Comparison of ENCODE assay signal across 1 cellular context in genomic region chr16:8859913-8860881, GRCh38.
TF ChIP-seq lines count a peak whose summit lies in the region.

No MANE protein-coding gene starts in this region.

TF ChIP-seq in HepG2, 621 proteins besides CTCF, POLR2A, EP300 and RAD21 (continued from another document and continues in another):
- TF ChIP-seq, protein P1, sequence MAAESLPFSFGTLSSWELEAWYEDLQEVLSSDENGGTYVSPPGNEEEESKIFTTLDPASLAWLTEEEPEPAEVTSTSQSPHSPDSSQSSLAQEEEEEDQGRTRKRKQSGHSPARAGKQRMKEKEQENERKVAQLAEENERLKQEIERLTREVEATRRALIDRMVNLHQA (CRISPR knock-in tag; IDR thresholded peaks at IDR 0.05): no peak
- TF ChIP-seq HNRNPK (IDR thresholded peaks at IDR 0.05; ENCODE audit: low read depth, low read length, poor library complexity, severe bottlenecking) (no peak), ZNF510 (CRISPR knock-in tag; IDR thresholded peaks at IDR 0.05; ENCODE audit: low read depth) (no peak; the same call in 1 of the 2 replicates), UBTF (CRISPR knock-in tag; IDR thresholded peaks at IDR 0.05) (peak; percentile 68), MYNN (CRISPR knock-in tag; IDR thresholded peaks at IDR 0.05; ENCODE audit: low read depth) (no peak; the same call in 1 of the 2 replicates), HDAC6 (IDR thresholded peaks at IDR 0.05; ENCODE audit: low read depth, low read length) (no peak), ZNF460 (CRISPR knock-in tag; IDR thresholded peaks at IDR 0.05; ENCODE audit: borderline replicate concordance) (no peak), ZSCAN31 (CRISPR knock-in tag; IDR thresholded peaks at IDR 0.05; ENCODE audit: low read depth) (peak; percentile 45), KDM5A (IDR thresholded peaks at IDR 0.05; ENCODE audit: borderline replicate concordance, low read length) (no peak; the same call in 1 of the 2 replicates), ERF (CRISPR knock-in tag; IDR thresholded peaks at IDR 0.05) (peak; percentile 90), PAWR (CRISPR knock-in tag; IDR thresholded peaks at IDR 0.05; ENCODE audit: borderline replicate concordance) (no peak), CHD4 (IDR thresholded peaks at IDR 0.05; ENCODE audit: borderline replicate concordance, low read length) (peak; percentile 75; the same call in 1 of the 2 replicates), ZSCAN30 (CRISPR knock-in tag; IDR thresholded peaks at IDR 0.05) (no peak), ZNF597 (CRISPR knock-in tag; IDR thresholded peaks at IDR 0.05) (no peak), NONO (IDR thresholded peaks at IDR 0.05) (no peak), NONO (CRISPR knock-in tag; conservative IDR thresholded peaks at IDR 0.05) (peak; percentile 79), NFKB2 (CRISPR knock-in tag; IDR thresholded peaks at IDR 0.05; ENCODE audit: borderline replicate concordance) (no peak), ZNF256 (CRISPR knock-in tag; conservative IDR thresholded peaks at IDR 0.05) (peak; percentile 47), SUZ12 (IDR thresholded peaks at IDR 0.05; ENCODE audit: low read depth, low read length) (no peak), ZNF335 (CRISPR knock-in tag; IDR thresholded peaks at IDR 0.05) (0 out of 2 replicates have a peak, but pooled peaks have one; percentile 50), ZNF850 (CRISPR knock-in tag; conservative IDR thresholded peaks at IDR 0.05) (0 out of 2 replicates have a peak, but pooled peaks have one; percentile 51), ZNF558 (CRISPR knock-in tag; IDR thresholded peaks at IDR 0.05; ENCODE audit: borderline replicate concordance) (no peak), PRMT3 (CRISPR knock-in tag; IDR thresholded peaks at IDR 0.05; ENCODE audit: borderline replicate concordance, low read depth) (no peak), ZNF292 (CRISPR knock-in tag; IDR thresholded peaks at IDR 0.05; ENCODE audit: borderline replicate concordance, low read depth) (peak; percentile 89; the same call in 1 of the 2 replicates), BORCS8-MEF2B (CRISPR knock-in tag; IDR thresholded peaks at IDR 0.05) (peak; percentile 69), NFYB (CRISPR knock-in tag; IDR thresholded peaks at IDR 0.05) (peak; percentile 24; the same call in 1 of the 2 replicates), MED13 (CRISPR knock-in tag; IDR thresholded peaks at IDR 0.05) (peak; percentile 85), ZNF513 (CRISPR knock-in tag; conservative IDR thresholded peaks at IDR 0.05) (no peak), HOXA5 (CRISPR knock-in tag; IDR thresholded peaks at IDR 0.05) (peak; percentile 84), ZNF546 (CRISPR knock-in tag; conservative IDR thresholded peaks at IDR 0.05) (no peak), KLF9 (CRISPR knock-in tag; IDR thresholded peaks at IDR 0.05; ENCODE audit: low read depth) (no peak), ZBTB20 (CRISPR knock-in tag; IDR thresholded peaks at IDR 0.05; ENCODE audit: borderline replicate concordance, low read depth) (peak; percentile 84), RFX5 (IDR thresholded peaks at IDR 0.05; ENCODE audit: low read depth, low read length) (no peak), ARID2 (CRISPR knock-in tag; IDR thresholded peaks at IDR 0.05; ENCODE audit: borderline replicate concordance) (peak; percentile 73; the same call in 1 of the 2 replicates), YEATS4 (CRISPR knock-in tag; IDR thresholded peaks at IDR 0.05; ENCODE audit: borderline replicate concordance) (peak; percentile 53; the same call in 1 of the 2 replicates), FOSL2 (CRISPR knock-in tag; IDR thresholded peaks at IDR 0.05) (peak; percentile 73), PCBP1 (IDR thresholded peaks at IDR 0.05; ENCODE audit: borderline replicate concordance, low read depth, low read length) (no peak), ZNF878 (CRISPR knock-in tag; IDR thresholded peaks at IDR 0.05) (no peak), RNF2 (conservative IDR thresholded peaks at IDR 0.05; ENCODE audit: low read depth) (no peak), SALL2 (CRISPR knock-in tag; IDR thresholded peaks at IDR 0.05) (no peak; the same call in 1 of the 2 replicates), ZBTB1 (CRISPR knock-in tag; IDR thresholded peaks at IDR 0.05; ENCODE audit: borderline replicate concordance) (no peak), ZNF337 (CRISPR knock-in tag; IDR thresholded peaks at IDR 0.05; ENCODE audit: borderline replicate concordance, low read depth) (peak; percentile 81; the same call in 1 of the 2 replicates), WIZ (CRISPR knock-in tag; IDR thresholded peaks at IDR 0.05) (peak; percentile 76; the same call in 1 of the 2 replicates), CEBPZ (IDR thresholded peaks at IDR 0.05; ENCODE audit: low read length) (no peak), EHMT2 (IDR thresholded peaks at IDR 0.05; ENCODE audit: borderline replicate concordance, low read depth, low read length) (no peak), SPEN (CRISPR knock-in tag; IDR thresholded peaks at IDR 0.05; ENCODE audit: low read depth) (peak; percentile 35; the same call in 1 of the 2 replicates)
- TF ChIP-seq, protein P2, sequence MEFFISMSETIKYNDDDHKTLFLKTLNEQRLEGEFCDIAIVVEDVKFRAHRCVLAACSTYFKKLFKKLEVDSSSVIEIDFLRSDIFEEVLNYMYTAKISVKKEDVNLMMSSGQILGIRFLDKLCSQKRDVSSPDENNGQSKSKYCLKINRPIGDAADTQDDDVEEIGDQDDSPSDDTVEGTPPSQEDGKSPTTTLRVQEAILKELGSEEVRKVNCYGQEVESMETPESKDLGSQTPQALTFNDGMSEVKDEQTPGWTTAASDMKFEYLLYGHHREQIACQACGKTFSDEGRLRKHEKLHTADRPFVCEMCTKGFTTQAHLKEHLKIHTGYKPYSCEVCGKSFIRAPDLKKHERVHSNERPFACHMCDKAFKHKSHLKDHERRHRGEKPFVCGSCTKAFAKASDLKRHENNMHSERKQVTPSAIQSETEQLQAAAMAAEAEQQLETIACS (CRISPR knock-in tag; IDR thresholded peaks at IDR 0.05): no peak
- TF ChIP-seq, protein P3, sequence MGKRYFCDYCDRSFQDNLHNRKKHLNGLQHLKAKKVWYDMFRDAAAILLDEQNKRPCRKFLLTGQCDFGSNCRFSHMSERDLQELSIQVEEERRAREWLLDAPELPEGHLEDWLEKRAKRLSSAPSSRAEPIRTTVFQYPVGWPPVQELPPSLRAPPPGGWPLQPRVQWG (CRISPR knock-in tag; IDR thresholded peaks at IDR 0.05; ENCODE audit: borderline replicate concordance, low read depth): no peak
- TF ChIP-seq, protein P4, sequence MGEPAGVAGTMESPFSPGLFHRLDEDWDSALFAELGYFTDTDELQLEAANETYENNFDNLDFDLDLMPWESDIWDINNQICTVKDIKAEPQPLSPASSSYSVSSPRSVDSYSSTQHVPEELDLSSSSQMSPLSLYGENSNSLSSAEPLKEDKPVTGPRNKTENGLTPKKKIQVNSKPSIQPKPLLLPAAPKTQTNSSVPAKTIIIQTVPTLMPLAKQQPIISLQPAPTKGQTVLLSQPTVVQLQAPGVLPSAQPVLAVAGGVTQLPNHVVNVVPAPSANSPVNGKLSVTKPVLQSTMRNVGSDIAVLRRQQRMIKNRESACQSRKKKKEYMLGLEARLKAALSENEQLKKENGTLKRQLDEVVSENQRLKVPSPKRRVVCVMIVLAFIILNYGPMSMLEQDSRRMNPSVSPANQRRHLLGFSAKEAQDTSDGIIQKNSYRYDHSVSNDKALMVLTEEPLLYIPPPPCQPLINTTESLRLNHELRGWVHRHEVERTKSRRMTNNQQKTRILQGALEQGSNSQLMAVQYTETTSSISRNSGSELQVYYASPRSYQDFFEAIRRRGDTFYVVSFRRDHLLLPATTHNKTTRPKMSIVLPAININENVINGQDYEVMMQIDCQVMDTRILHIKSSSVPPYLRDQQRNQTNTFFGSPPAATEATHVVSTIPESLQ (CRISPR knock-in tag; conservative IDR thresholded peaks at IDR 0.05): no peak
- TF ChIP-seq, protein P5, sequence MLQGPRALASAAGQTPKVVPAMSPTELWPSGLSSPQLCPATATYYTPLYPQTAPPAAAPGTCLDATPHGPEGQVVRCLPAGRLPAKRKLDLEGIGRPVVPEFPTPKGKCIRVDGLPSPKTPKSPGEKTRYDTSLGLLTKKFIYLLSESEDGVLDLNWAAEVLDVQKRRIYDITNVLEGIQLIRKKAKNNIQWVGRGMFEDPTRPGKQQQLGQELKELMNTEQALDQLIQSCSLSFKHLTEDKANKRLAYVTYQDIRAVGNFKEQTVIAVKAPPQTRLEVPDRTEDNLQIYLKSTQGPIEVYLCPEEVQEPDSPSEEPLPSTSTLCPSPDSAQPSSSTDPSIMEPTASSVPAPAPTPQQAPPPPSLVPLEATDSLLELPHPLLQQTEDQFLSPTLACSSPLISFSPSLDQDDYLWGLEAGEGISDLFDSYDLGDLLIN (CRISPR knock-in tag; IDR thresholded peaks at IDR 0.05; ENCODE audit: borderline replicate concordance): no peak
- TF ChIP-seq, protein P6, sequence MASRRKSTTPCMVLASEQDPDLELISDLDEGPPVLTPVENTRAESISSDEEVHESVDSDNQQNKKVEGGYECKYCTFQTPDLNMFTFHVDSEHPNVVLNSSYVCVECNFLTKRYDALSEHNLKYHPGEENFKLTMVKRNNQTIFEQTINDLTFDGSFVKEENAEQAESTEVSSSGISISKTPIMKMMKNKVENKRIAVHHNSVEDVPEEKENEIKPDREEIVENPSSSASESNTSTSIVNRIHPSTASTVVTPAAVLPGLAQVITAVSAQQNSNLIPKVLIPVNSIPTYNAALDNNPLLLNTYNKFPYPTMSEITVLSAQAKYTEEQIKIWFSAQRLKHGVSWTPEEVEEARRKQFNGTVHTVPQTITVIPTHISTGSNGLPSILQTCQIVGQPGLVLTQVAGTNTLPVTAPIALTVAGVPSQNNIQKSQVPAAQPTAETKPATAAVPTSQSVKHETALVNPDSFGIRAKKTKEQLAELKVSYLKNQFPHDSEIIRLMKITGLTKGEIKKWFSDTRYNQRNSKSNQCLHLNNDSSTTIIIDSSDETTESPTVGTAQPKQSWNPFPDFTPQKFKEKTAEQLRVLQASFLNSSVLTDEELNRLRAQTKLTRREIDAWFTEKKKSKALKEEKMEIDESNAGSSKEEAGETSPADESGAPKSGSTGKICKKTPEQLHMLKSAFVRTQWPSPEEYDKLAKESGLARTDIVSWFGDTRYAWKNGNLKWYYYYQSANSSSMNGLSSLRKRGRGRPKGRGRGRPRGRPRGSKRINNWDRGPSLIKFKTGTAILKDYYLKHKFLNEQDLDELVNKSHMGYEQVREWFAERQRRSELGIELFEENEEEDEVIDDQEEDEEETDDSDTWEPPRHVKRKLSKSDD (CRISPR knock-in tag; IDR thresholded peaks at IDR 0.05; ENCODE audit: low read depth): peak; percentile 67
